1 cellular context compared by ENCODE assay signal in the genomic region with DNA sequence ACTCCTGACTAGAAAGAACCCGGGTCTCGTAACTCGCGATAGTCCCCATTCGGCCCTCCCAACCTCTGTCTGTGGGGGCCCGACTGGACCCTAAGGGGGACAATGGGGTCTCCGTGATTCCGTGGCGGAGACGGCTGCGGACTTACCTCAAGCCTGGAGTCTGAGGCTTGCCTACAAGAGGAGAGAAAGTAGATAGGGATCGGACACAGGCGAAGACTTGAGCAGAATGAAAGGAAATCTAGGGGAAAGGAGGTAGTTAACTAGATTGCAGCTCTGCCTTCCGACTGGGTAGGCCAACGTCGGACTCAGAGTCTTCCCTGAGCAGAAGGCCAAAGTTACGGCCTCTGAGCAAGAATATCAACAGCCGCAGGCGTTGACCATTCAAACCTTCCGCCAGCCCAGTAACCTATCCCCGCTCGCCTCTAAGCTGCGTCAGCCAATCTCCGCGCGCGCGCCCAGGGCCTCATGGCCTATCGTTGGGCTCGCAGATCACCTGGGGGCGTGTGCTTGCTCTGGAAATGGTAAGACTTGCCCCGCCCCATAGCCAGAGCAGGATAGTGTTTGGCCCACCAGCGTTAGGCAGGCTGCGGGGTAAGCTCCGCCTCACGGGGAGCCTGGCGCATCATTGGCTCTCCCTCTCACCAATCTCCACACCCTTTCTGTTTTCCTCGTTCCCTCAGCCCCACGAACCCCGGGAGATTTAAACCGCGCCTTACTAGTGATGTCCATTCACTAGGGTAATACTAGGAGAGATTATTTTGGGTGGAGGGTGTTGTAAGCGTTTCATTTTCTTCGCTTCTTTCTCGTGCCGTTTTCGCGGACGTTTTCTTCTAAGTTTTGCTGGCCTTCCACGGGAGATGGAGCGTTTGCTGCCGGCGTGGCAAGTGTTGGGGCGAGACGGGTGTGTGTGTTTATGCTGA.
TF ChIP-seq lines count a peak whose summit lies in the region.

A gene (minus strand): TSS at position 356 of the 920 bp plus-strand sequence. CDS start 624 bp downstream, outside the sequence.

TF ChIP-seq in HepG2, 621 proteins besides CTCF, POLR2A, EP300 and RAD21 (continued from another document and continues in another):
- TF ChIP-seq, protein P1, sequence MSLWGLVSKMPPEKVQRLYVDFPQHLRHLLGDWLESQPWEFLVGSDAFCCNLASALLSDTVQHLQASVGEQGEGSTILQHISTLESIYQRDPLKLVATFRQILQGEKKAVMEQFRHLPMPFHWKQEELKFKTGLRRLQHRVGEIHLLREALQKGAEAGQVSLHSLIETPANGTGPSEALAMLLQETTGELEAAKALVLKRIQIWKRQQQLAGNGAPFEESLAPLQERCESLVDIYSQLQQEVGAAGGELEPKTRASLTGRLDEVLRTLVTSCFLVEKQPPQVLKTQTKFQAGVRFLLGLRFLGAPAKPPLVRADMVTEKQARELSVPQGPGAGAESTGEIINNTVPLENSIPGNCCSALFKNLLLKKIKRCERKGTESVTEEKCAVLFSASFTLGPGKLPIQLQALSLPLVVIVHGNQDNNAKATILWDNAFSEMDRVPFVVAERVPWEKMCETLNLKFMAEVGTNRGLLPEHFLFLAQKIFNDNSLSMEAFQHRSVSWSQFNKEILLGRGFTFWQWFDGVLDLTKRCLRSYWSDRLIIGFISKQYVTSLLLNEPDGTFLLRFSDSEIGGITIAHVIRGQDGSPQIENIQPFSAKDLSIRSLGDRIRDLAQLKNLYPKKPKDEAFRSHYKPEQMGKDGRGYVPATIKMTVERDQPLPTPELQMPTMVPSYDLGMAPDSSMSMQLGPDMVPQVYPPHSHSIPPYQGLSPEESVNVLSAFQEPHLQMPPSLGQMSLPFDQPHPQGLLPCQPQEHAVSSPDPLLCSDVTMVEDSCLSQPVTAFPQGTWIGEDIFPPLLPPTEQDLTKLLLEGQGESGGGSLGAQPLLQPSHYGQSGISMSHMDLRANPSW (CRISPR knock-in tag; IDR thresholded peaks at IDR 0.05; ENCODE audit: borderline replicate concordance) = peak; percentile 72; the same call in 1 of the 2 replicates
- TF ChIP-seq, protein P2, sequence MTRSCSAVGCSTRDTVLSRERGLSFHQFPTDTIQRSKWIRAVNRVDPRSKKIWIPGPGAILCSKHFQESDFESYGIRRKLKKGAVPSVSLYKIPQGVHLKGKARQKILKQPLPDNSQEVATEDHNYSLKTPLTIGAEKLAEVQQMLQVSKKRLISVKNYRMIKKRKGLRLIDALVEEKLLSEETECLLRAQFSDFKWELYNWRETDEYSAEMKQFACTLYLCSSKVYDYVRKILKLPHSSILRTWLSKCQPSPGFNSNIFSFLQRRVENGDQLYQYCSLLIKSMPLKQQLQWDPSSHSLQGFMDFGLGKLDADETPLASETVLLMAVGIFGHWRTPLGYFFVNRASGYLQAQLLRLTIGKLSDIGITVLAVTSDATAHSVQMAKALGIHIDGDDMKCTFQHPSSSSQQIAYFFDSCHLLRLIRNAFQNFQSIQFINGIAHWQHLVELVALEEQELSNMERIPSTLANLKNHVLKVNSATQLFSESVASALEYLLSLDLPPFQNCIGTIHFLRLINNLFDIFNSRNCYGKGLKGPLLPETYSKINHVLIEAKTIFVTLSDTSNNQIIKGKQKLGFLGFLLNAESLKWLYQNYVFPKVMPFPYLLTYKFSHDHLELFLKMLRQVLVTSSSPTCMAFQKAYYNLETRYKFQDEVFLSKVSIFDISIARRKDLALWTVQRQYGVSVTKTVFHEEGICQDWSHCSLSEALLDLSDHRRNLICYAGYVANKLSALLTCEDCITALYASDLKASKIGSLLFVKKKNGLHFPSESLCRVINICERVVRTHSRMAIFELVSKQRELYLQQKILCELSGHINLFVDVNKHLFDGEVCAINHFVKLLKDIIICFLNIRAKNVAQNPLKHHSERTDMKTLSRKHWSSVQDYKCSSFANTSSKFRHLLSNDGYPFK (CRISPR knock-in tag; IDR thresholded peaks at IDR 0.05; ENCODE audit: borderline replicate concordance) = no peak
- TF ChIP-seq MYC (CRISPR knock-in tag; IDR thresholded peaks at IDR 0.05; ENCODE audit: borderline replicate concordance) (peak; percentile 68; the same call in 1 of the 2 replicates), CBX1 (IDR thresholded peaks at IDR 0.05; ENCODE audit: low read depth) (no peak), ZNF660 (CRISPR knock-in tag; IDR thresholded peaks at IDR 0.05; ENCODE audit: borderline replicate concordance, low read depth) (no peak), NCOA1 (CRISPR knock-in tag; IDR thresholded peaks at IDR 0.05) (no peak), ZSCAN31 (CRISPR knock-in tag; IDR thresholded peaks at IDR 0.05; ENCODE audit: low read depth) (0 out of 2 replicates have a peak, but pooled peaks have one; percentile 26), SPEN (CRISPR knock-in tag; IDR thresholded peaks at IDR 0.05; ENCODE audit: low read depth) (peak; percentile 38; the same call in 1 of the 2 replicates), NKX3-1 (CRISPR knock-in tag; IDR thresholded peaks at IDR 0.05) (peak; percentile 45; the same call in 1 of the 2 replicates), POGZ (CRISPR knock-in tag; IDR thresholded peaks at IDR 0.05) (peak; percentile 91), ZNF10 (CRISPR knock-in tag; IDR thresholded peaks at IDR 0.05; ENCODE audit: borderline replicate concordance, low read depth) (no peak), BRD4 (CRISPR knock-in tag; IDR thresholded peaks at IDR 0.05) (peak; percentile 76), SRF (IDR thresholded peaks at IDR 0.05; ENCODE audit: low read depth, low read length) (peak; percentile 84; the same call in 1 of the 2 replicates), ZNF589 (CRISPR knock-in tag; conservative IDR thresholded peaks at IDR 0.05) (peak; percentile 79), ZNF383 (CRISPR knock-in tag; IDR thresholded peaks at IDR 0.05; ENCODE audit: borderline replicate concordance) (0 out of 2 replicates have a peak, but pooled peaks have one; percentile 29), SP5 (CRISPR knock-in tag; IDR thresholded peaks at IDR 0.05; ENCODE audit: borderline replicate concordance, low read depth) (peak; percentile 54; the same call in 1 of the 2 replicates), KLF9 (CRISPR knock-in tag; IDR thresholded peaks at IDR 0.05; ENCODE audit: low read depth) (peak; percentile 20; the same call in 1 of the 2 replicates), CCDC6 (CRISPR knock-in tag; IDR thresholded peaks at IDR 0.05) (peak; percentile 60; the same call in 1 of the 2 replicates)
- TF ChIP-seq, protein P3, sequence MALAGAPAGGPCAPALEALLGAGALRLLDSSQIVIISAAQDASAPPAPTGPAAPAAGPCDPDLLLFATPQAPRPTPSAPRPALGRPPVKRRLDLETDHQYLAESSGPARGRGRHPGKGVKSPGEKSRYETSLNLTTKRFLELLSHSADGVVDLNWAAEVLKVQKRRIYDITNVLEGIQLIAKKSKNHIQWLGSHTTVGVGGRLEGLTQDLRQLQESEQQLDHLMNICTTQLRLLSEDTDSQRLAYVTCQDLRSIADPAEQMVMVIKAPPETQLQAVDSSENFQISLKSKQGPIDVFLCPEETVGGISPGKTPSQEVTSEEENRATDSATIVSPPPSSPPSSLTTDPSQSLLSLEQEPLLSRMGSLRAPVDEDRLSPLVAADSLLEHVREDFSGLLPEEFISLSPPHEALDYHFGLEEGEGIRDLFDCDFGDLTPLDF (CRISPR knock-in tag; IDR thresholded peaks at IDR 0.05) = peak; percentile 97
- TF ChIP-seq, protein P4, sequence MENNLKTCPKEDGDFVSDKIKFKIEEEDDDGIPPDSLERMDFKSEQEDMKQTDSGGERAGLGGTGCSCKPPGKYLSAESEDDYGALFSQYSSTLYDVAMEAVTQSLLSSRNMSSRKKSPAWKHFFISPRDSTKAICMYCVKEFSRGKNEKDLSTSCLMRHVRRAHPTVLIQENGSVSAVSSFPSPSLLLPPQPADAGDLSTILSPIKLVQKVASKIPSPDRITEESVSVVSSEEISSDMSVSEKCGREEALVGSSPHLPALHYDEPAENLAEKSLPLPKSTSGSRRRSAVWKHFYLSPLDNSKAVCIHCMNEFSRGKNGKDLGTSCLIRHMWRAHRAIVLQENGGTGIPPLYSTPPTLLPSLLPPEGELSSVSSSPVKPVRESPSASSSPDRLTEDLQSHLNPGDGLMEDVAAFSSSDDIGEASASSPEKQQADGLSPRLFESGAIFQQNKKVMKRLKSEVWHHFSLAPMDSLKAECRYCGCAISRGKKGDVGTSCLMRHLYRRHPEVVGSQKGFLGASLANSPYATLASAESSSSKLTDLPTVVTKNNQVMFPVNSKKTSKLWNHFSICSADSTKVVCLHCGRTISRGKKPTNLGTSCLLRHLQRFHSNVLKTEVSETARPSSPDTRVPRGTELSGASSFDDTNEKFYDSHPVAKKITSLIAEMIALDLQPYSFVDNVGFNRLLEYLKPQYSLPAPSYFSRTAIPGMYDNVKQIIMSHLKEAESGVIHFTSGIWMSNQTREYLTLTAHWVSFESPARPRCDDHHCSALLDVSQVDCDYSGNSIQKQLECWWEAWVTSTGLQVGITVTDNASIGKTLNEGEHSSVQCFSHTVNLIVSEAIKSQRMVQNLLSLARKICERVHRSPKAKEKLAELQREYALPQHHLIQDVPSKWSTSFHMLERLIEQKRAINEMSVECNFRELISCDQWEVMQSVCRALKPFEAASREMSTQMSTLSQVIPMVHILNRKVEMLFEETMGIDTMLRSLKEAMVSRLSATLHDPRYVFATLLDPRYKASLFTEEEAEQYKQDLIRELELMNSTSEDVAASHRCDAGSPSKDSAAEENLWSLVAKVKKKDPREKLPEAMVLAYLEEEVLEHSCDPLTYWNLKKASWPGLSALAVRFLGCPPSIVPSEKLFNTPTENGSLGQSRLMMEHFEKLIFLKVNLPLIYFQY (CRISPR knock-in tag; IDR thresholded peaks at IDR 0.05; ENCODE audit: borderline replicate concordance) = no peak; the same call in 1 of the 2 replicates
- TF ChIP-seq, protein P5, sequence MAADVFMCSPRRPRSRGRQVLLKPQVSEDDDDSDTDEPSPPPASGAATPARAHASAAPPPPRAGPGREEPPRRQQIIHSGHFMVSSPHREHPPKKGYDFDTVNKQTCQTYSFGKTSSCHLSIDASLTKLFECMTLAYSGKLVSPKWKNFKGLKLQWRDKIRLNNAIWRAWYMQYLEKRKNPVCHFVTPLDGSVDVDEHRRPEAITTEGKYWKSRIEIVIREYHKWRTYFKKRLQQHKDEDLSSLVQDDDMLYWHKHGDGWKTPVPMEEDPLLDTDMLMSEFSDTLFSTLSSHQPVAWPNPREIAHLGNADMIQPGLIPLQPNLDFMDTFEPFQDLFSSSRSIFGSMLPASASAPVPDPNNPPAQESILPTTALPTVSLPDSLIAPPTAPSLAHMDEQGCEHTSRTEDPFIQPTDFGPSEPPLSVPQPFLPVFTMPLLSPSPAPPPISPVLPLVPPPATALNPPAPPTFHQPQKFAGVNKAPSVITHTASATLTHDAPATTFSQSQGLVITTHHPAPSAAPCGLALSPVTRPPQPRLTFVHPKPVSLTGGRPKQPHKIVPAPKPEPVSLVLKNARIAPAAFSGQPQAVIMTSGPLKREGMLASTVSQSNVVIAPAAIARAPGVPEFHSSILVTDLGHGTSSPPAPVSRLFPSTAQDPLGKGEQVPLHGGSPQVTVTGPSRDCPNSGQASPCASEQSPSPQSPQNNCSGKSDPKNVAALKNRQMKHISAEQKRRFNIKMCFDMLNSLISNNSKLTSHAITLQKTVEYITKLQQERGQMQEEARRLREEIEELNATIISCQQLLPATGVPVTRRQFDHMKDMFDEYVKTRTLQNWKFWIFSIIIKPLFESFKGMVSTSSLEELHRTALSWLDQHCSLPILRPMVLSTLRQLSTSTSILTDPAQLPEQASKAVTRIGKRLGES (CRISPR knock-in tag; IDR thresholded peaks at IDR 0.05; ENCODE audit: borderline replicate concordance) = 0 out of 2 replicates have a peak, but pooled peaks have one; percentile 65
- TF ChIP-seq, protein P6, sequence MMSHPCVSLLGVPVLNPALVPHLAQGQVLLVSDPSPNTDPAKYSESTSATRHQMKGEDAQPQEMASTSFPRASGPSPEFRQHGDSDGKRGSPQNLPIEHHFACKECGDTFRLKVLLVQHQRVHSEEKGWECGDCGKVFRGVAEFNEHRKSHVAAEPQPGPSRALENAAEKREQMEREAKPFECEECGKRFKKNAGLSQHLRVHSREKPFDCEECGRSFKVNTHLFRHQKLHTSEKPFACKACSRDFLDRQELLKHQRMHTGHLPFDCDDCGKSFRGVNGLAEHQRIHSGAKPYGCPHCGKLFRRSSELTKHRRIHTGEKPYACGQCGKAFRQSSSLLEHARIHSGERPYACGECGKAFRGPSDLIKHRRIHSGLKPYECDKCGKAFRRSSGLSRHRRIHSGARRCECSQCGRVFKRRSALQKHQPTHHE (CRISPR knock-in tag; IDR thresholded peaks at IDR 0.05; ENCODE audit: borderline replicate concordance) = peak; percentile 70; the same call in 1 of the 2 replicates
- TF ChIP-seq, protein P7, sequence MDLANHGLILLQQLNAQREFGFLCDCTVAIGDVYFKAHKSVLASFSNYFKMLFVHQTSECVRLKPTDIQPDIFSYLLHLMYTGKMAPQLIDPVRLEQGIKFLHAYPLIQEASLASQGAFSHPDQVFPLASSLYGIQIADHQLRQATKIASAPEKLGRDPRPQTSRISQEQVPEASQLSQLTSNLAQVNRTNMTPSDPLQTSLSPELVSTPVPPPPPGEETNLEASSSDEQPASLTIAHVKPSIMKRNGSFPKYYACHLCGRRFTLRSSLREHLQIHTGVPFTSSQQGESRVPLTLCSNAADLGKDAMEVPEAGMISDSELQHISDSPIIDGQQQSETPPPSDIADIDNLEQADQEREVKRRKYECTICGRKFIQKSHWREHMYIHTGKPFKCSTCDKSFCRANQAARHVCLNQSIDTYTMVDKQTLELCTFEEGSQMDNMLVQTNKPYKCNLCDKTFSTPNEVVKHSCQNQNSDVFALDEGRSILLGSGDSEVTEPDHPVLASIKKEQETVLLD (CRISPR knock-in tag; IDR thresholded peaks at IDR 0.05; ENCODE audit: low read depth) = 0 out of 2 replicates have a peak, but pooled peaks have one; percentile 27
- TF ChIP-seq, protein P8, sequence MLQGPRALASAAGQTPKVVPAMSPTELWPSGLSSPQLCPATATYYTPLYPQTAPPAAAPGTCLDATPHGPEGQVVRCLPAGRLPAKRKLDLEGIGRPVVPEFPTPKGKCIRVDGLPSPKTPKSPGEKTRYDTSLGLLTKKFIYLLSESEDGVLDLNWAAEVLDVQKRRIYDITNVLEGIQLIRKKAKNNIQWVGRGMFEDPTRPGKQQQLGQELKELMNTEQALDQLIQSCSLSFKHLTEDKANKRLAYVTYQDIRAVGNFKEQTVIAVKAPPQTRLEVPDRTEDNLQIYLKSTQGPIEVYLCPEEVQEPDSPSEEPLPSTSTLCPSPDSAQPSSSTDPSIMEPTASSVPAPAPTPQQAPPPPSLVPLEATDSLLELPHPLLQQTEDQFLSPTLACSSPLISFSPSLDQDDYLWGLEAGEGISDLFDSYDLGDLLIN (CRISPR knock-in tag; IDR thresholded peaks at IDR 0.05; ENCODE audit: borderline replicate concordance) = peak; percentile 89; the same call in 1 of the 2 replicates
